ENCODE assay signal across 1 cellular context in the genomic region with DNA sequence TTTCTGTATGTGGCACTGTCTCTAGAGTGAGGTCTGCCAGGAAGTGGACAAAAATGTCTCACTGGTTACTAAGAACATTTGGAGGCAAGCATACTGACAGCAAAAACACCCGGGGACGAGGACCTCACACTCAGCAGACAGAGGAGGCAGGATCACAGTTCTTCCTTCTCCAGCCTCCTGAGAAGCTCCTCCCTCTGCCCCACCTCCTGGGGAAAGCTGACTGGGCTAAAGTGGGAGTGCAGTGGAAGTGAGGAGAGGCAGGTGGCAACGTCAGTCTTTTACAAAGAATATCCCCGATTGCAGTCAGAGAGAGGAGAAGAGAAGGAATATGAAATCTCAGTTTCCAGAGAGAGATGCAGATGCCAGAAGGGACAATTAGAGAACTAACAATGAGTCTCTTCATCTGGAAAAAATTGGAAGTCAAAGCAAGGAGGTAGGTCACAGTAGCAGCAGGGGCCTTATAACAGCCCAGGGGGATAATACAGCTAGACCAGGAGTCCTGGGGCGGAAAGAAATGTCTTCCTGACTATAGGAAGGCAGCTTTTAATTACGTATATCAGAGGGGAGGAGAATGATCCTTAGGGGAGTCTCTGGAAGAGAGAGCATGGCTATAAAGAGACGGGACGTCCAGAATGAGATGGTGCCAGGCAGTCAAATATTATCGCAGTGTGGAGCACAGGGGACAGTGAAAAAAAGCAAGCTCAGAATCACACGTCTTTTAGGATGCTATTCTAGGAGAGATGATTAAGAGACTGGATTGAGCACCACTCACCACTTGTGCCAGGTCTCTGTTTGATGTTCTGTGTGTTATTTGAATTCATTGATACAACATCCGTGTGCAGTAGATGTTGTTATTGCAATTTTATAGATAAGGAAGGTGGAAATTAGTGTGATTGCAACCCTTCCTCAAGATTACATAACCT.
TF ChIP-seq lines count a peak whose summit lies in the region.

No MANE protein-coding gene starts in this region.

TF ChIP-seq in SK-N-SH treated with all-trans-retinoic acid at 6 μM for 48 hours, 23 proteins besides CTCF, POLR2A, EP300 and RAD21 (continued from another document):
- TF ChIP-seq, protein P1, sequence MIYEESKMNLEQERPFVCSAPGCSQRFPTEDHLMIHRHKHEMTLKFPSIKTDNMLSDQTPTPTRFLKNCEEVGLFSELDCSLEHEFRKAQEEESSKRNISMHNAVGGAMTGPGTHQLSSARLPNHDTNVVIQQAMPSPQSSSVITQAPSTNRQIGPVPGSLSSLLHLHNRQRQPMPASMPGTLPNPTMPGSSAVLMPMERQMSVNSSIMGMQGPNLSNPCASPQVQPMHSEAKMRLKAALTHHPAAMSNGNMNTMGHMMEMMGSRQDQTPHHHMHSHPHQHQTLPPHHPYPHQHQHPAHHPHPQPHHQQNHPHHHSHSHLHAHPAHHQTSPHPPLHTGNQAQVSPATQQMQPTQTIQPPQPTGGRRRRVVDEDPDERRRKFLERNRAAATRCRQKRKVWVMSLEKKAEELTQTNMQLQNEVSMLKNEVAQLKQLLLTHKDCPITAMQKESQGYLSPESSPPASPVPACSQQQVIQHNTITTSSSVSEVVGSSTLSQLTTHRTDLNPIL (CRISPR knock-in tag; IDR thresholded peaks at IDR 0.05; ENCODE audit: low read depth), result no peak
- no peak for TF ChIP-seq RARB (CRISPR knock-in tag; IDR thresholded peaks at IDR 0.05)
